Comparison of ENCODE assay signal across 12 cellular contexts in the genomic region with DNA sequence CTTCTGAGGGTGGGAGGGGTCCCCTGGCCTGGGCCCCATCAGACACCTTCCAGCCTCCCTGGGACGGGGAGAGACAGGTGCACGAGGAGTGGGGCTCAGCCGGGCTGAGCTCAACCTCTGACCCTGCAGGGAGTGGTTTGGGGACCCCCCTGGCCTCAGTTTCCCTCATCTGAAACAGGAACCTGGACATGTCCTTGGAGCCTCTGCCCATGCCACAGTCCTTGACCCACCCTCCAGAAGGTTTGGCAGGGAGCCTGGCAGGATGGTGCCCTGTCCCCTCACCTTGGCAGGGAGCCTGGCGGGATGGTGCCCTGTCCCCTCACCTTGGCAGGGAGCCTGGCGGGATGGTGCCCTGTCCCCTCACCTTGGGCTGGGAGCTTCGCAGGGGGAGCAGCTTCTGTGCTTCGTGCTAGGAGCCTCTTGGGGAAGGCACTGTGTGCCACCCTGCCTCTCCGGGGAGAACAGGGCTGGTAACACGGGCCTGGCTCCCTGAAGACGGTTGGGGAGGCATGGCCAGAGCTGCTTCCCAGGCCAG. TPM values are rescaled to one million over a fixed set of nuclear protein-coding genes. Genes with fewer than 3 reads are reported as not detected.
DNase-seq lines count a peak whose midpoint lies in the region; ATAC-seq, FAIRE-seq and TF ChIP-seq lines count a peak whose summit lies in the region.
"Had no signal": no experiment of that assay in that cellular context is flagged by ENCODE, and none has a peak within 500 bp of the region (broad histone marks: within the 10 kb centered on the region; RNA-seq: fewer than 3 reads in every experiment).

No MANE protein-coding gene starts in this region.

- CTCF ChIA-PET in HepG2 (lab: Yijun Ruan, JAX; ENCODE audit: low intra/inter-chr PET ratio, low total read pairs): no interaction called here

- no peak for TF ChIP-seq CTCF in right lobe of liver (IDR thresholded peaks at IDR 0.05)
- no peak for TF ChIP-seq CTCF in HepG2 (CRISPR knock-in tag; IDR thresholded peaks at IDR 0.05)
- TF ChIP-seq CTCF in RWPE2 (IDR thresholded peaks at IDR 0.05; ENCODE audit: poor library complexity, severe bottlenecking): no peak
- no peak for TF ChIP-seq CTCF in GM13976 (IDR thresholded peaks at IDR 0.05; ENCODE audit: borderline replicate concordance, control extremely low read depth, extremely low read depth, insufficient read depth, missing control alignments)

- H3K4me1 ChIP-seq in right lobe of liver (no peaks in the 10 kb centered on the region), HepG2 (ENCODE audit: insufficient read depth, low read length) (peaks cover 44% of the 10 kb centered on the region), RWPE2 (ENCODE audit: insufficient read depth, poor library complexity, severe bottlenecking) (peaks cover 8% of the 10 kb centered on the region), trophoblast cell (ENCODE audit: control insufficient read depth in 1 of 2, insufficient read depth in 2 of 2, low read length in 2 of 2) (peaks cover 0 to 2% of the 10 kb centered on the region in 2 experiments)

- POLR2A ChIA-PET in HepG2 (lab: Yijun Ruan, JAX): interaction anchor here (1.4 to 3.8 kb wide), 3 partner anchors 8 to 15 kb away, joined by 3 to 37 read pairs (median 20); no protein-coding TSS in a partner anchor

- H4K20me1 ChIP-seq in HepG2 (ENCODE audit: insufficient read depth, low read length): no peaks in the 10 kb centered on the region

- no peak overlapping the region for H3K14ac ChIP-seq in trophoblast cell (ENCODE audit: low read length)

- no peak for FAIRE-seq in HepG2 (lab: Jason Lieb, UNC)
- FAIRE-seq: A549, GM18507 had no signal

- no TSS peak for BruUV-seq in HepG2 (replicated peaks; lab: Mats Ljungman, UMichigan)

- H3K36me3 ChIP-seq in right lobe of liver: no peaks in the 10 kb centered on the region
- H3K36me3 ChIP-seq in HepG2 (replicated peaks in 1 of 2; ENCODE audit: control insufficient read depth in 1 of 2, insufficient read depth in 2 of 2, low read length in 2 of 2): no peaks in the 10 kb centered on the region
- no peaks in the 10 kb centered on the region for H3K36me3 ChIP-seq in RWPE2 (ENCODE audit: low read depth)
- no peaks in the 10 kb centered on the region for H3K36me3 ChIP-seq in trophoblast cell (ENCODE audit: control insufficient read depth in 1 of 2, insufficient read depth in 2 of 2, low read length in 2 of 2)

- no peak overlapping the region for H3K23ac ChIP-seq in trophoblast cell (ENCODE audit: low read length)

- H3K27ac ChIP-seq in right lobe of liver: no peak overlapping the region
- H3K27ac ChIP-seq in HepG2 (ENCODE audit: extremely low read length, insufficient read depth, low read length): no peak overlapping the region
- no peak overlapping the region for H3K27ac ChIP-seq in RWPE2 (ENCODE audit: poor library complexity, severe bottlenecking)
- no peak overlapping the region for H3K27ac ChIP-seq in trophoblast cell (ENCODE audit: low read depth, low read length)
- H3K27ac ChIP-seq: A549 had no signal

- H4K91ac ChIP-seq in trophoblast cell (ENCODE audit: low read depth, low read length): peak overlapping the region; percentile 4

- peak in 2 of 3 donors; percentile 13 to 17 for DNase-seq in right lobe of liver
- no peak for DNase-seq in HepG2 (ENCODE audit: low spot score)
- DNase-seq in RWPE2 (ENCODE audit: low spot score): peak; percentile 34
- no peak for DNase-seq in trophoblast cell
- no peak for DNase-seq in GM13976 (ENCODE audit: low spot score)
- DNase-seq in stimulated activated naive CD4-positive, alpha-beta T cell (lab: John Stamatoyannopoulos, UW): no peak
- DNase-seq: CD4-positive, CD25-positive, alpha-beta regulatory T cell; H7 had no signal

- in situ Hi-C loops in HepG2 (cut with HindIII; ENCODE audit: extremely low pct_ligation_motif_present, low pct_unique_long_range_greater_than_20kb) (no loop called here), GM13976 (cut with MboI; ENCODE audit: low sequenced_read_pairs, unreplicated experiment) (no loop called here)

- H2AK5ac ChIP-seq in trophoblast cell (ENCODE audit: low read length): peak overlapping the region; percentile 70

- intact Hi-C loops in right lobe of liver (cut with DNase I) (no loop called here), HepG2 (cut with micrococcal nuclease; ENCODE audit: unreplicated experiment) (no loop called here)

- H4K12ac ChIP-seq in trophoblast cell (ENCODE audit: low read depth, low read length): no peak overlapping the region

- H3K4me3 ChIP-seq in right lobe of liver (no peak overlapping the region), HepG2 (replicated peaks in 1 of 3; ENCODE audit: insufficient read depth in 1 of 3, low read depth in 2 of 3, low read length in 3 of 3) (no peak overlapping the region), RWPE2 (ENCODE audit: severe bottlenecking) (no peak overlapping the region), trophoblast cell (ENCODE audit: low read depth, low read length) (no peak overlapping the region)
- H3K4me3 ChIP-seq: A549, GM23338 had no signal

- no peak for TF ChIP-seq POLR2A in right lobe of liver (IDR thresholded peaks at IDR 0.05)
- TF ChIP-seq POLR2A in HepG2 (IDR thresholded peaks at IDR 0.05; ENCODE audit: insufficient read depth in 1 of 2, low read depth in 2 of 2, low read length in 2 of 2): no peak

- H2AFZ ChIP-seq in HepG2 (ENCODE audit: low read length): no peak overlapping the region
- H2AFZ ChIP-seq in trophoblast cell (ENCODE audit: insufficient read depth, low read length, poor library complexity): no peak overlapping the region
- H2AFZ ChIP-seq: GM23338 had no signal

- H3K79me1 ChIP-seq in trophoblast cell (ENCODE audit: low read length): peaks cover 3% of the 10 kb centered on the region

- TF ChIP-seq EP300 in HepG2 (IDR thresholded peaks at IDR 0.05; ENCODE audit: low read depth in 2 of 2, low read length in 2 of 2) (no peak), HepG2 (CRISPR knock-in tag; IDR thresholded peaks at IDR 0.05; ENCODE audit: borderline replicate concordance) (no peak)

- H3K9me3 ChIP-seq in right lobe of liver: no peaks in the 10 kb centered on the region
- no peaks in the 10 kb centered on the region for H3K9me3 ChIP-seq in HepG2 (ENCODE audit: low read length)
- H3K9me3 ChIP-seq in RWPE2 (ENCODE audit: severe bottlenecking): no peaks in the 10 kb centered on the region
- H3K9me3 ChIP-seq in trophoblast cell (ENCODE audit: insufficient read depth, low read depth, low read length): no peaks in the 10 kb centered on the region
- H3K9me3 ChIP-seq: A549 had no signal

- no peak overlapping the region for H2BK5ac ChIP-seq in trophoblast cell (ENCODE audit: low read depth, low read length, poor library complexity)

- no peak overlapping the region for H3K4ac ChIP-seq in trophoblast cell (ENCODE audit: low read depth, low read length)

- H3K79me2 ChIP-seq in HepG2 (ENCODE audit: insufficient read depth, low read length) (no peaks in the 10 kb centered on the region), trophoblast cell (ENCODE audit: control insufficient read depth, insufficient read depth, low read length, poor library complexity) (no peaks in the 10 kb centered on the region)

- no peak overlapping the region for H2BK120ac ChIP-seq in trophoblast cell (ENCODE audit: insufficient read depth, low read length, poor library complexity)

- H3K18ac ChIP-seq in trophoblast cell (ENCODE audit: low read length): no peak overlapping the region

- H3K27me3 ChIP-seq in right lobe of liver (no peaks in the 10 kb centered on the region), HepG2 (ENCODE audit: control insufficient read depth in 1 of 2, insufficient read depth in 2 of 2, low read length in 2 of 2) (peaks cover 6 to 71% of the 10 kb centered on the region in 2 experiments), RWPE2 (ENCODE audit: insufficient read depth, poor library complexity, severe bottlenecking) (no peaks in the 10 kb centered on the region), trophoblast cell (ENCODE audit: insufficient read depth, low read length) (no peaks in the 10 kb centered on the region)

- no CpG with 5 or more reads among the region's 10 CpGs for WGBS in right lobe of liver (ENCODE audit: insufficient coverage, low coverage, low lambda C conversion rate, missing lambda C conversion rate)
- no CpG with 5 or more reads among the region's 10 CpGs for WGBS in HepG2 (ENCODE audit: low lambda C conversion rate)
- WGBS in trophoblast cell (ENCODE audit: extremely low coverage, insufficient coverage, insufficient read length): no CpG with 5 or more reads among the region's 10 CpGs

- no peak overlapping the region for H2BK12ac ChIP-seq in trophoblast cell (ENCODE audit: low read length)

- TF ChIP-seq RAD21 in HepG2 (CRISPR knock-in tag; IDR thresholded peaks at IDR 0.05): no peak

- ATAC-seq in right lobe of liver (no peak), HepG2 (no peak), RWPE2 (ENCODE audit: low read depth) (no peak), HG02970 (IDR thresholded peaks at IDR 0.05; ENCODE audit: low FRiP score, unreplicated experiment) (no peak)
- ATAC-seq: A549 had no signal

- H3K9ac ChIP-seq in HepG2 (ENCODE audit: insufficient read depth, low read depth, low read length) (no peak overlapping the region), trophoblast cell (ENCODE audit: low read length) (no peak overlapping the region)

- H3K4me2 ChIP-seq in HepG2 (ENCODE audit: low read depth, low read length) (no peak overlapping the region), trophoblast cell (ENCODE audit: low read length) (no peak overlapping the region)
- H3K4me2 ChIP-seq: A549, GM23338 had no signal

- no peak overlapping the region for H4K8ac ChIP-seq in trophoblast cell (ENCODE audit: low read depth, low read length)

RNA-seq across cellular contexts. Expression of a gene that starts 58.3 kb away (rescaled TPM):
- total RNA-seq in right lobe of liver: 10 to 100 TPM; 15.0 to 27.9 (median 17.1) TPM
- total RNA-seq in HepG2 (2016; rRNA removed; fragmentation: Illumina TruSeq; extraction: Trizol): 47.1 and 51.5 TPM in 2 replicates
- total RNA-seq in HepG2 (2016; cell fraction: cytosol; rRNA removed; fragmentation: Illumina TruSeq; extraction: Trizol; ENCODE audit: low read depth): 43.4 and 50.9 TPM in 2 replicates
- 51.9 and 55.4 TPM in 2 replicates for total RNA-seq in HepG2 (2016; cell fraction: insoluble cytoplasmic fraction; rRNA removed; fragmentation: Illumina TruSeq; extraction: Trizol)
- 31.2 and 37.8 TPM in 2 replicates for total RNA-seq in HepG2 (2016; cell fraction: membrane; rRNA removed; fragmentation: Illumina TruSeq; extraction: Trizol)
- 17.3 and 20.5 TPM in 2 replicates for total RNA-seq in HepG2 (2016; cell fraction: nucleus; rRNA removed; fragmentation: Illumina TruSeq; extraction: Trizol)
- 21.0 and 22.6 TPM in 2 replicates for polyA plus RNA-seq in HepG2 (2011; rRNA removed)
- polyA plus RNA-seq in HepG2 (2011; cell fraction: cytosol; rRNA removed): 32.4 and 47.0 TPM in 2 replicates
- 22.9 and 26.2 TPM in 2 replicates for polyA plus RNA-seq in HepG2 (2011; cell fraction: nucleus; rRNA removed)
- polyA plus RNA-seq in HepG2 (2012): 22.9 TPM in 2 replicates
- polyA plus RNA-seq in HepG2 (2016; cell fraction: cytosol; fragmentation: Illumina TruSeq; extraction: Trizol; ENCODE audit: low read depth): 43.3 and 45.1 TPM in 2 replicates
- 53.9 and 57.5 TPM in 2 replicates for polyA plus RNA-seq in HepG2 (2016; cell fraction: insoluble cytoplasmic fraction; fragmentation: Illumina TruSeq; extraction: Trizol; ENCODE audit: low read depth)
- polyA plus RNA-seq in HepG2 (2016; cell fraction: membrane; fragmentation: Illumina TruSeq; extraction: Trizol; ENCODE audit: low read depth): 27.6 and 29.8 TPM in 2 replicates
- 35.4 and 41.4 TPM in 2 replicates for polyA plus RNA-seq in HepG2 (2016; cell fraction: nucleus; fragmentation: Illumina TruSeq; extraction: Trizol; ENCODE audit: insufficient read depth, low read depth)
- 14.1 and 17.2 TPM in 2 replicates for polyA minus RNA-seq in HepG2 (2011; rRNA and poly(A)+ RNA removed; ENCODE audit: low replicate concordance)
- polyA minus RNA-seq in HepG2 (2011; cell fraction: cytosol; rRNA and poly(A)+ RNA removed): 15.8 and 22.1 TPM in 2 replicates
- 5.8 and 8.6 TPM in 2 replicates for polyA minus RNA-seq in HepG2 (2011; cell fraction: nucleus; rRNA and poly(A)+ RNA removed)
- 19.1 and 21.1 TPM in 2 replicates for polyA plus RNA-seq in trophoblast cell (2013)

Comparison
In these comparisons a context has a peak if more than half of its experiments do, and no peak if none do; other contexts are left out.
1. DNase-seq: peak in right lobe of liver (2 of 3) and RWPE2 (single experiment); none in HepG2 (single experiment), trophoblast cell (0 of 2), GM13976 (single experiment) and stimulated activated naive CD4-positive, alpha-beta T cell (0 of 6).